Comparison of ENCODE assay signal across 10 cellular contexts in the genomic region with DNA sequence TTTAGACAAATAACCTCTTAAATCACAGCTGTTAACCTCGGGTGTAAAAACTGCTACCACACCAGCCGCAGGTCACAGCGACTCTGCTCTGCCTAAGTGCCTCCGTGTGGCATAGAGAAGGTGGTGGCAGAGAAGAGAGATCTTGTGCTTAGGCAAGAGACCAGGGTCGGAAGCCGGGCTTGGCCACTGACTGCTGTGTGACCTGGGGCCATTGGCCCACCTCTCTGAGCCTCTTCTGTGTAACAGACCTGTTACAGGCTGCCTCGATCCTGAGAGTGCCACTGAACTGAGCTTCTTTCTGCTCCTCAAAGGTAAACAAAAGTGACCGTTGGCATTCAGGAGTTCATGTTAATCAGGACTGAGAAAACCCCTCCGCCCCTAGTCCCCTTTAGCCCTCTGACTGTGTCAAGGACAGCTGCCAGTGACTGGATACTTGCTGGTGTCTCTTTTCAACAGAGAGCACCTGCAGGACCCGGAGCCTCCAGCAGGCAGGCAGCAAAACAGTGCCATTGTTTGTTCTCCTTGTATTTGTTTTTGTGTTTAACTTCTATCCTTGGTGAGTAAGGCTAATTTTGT. TPM values are rescaled to one million over a fixed set of nuclear protein-coding genes. Genes with fewer than 3 reads are reported as not detected.
DNase-seq lines count a peak whose midpoint lies in the region; ATAC-seq and TF ChIP-seq lines count a peak whose summit lies in the region.
"Had no signal": no experiment of that assay in that cellular context is flagged by ENCODE, and none has a peak within 500 bp of the region (broad histone marks: within the 10 kb centered on the region; RNA-seq: fewer than 3 reads in every experiment).

No MANE protein-coding gene starts in this region.

- DNase-seq in GM23338 (ENCODE audit: low spot score) (peak; percentile 25), WTC11 (ENCODE audit: low spot score) (no peak), left kidney (ENCODE audit: low read depth, low spot score) (peak; percentile 57), Caco-2 (no peak), foreskin fibroblast (no peak)
- no peak for DNase-seq in activated T-helper 2 cell treated with anti-CD3 and anti-CD28 coated beads, Interferon-gamma antibody, Interleukin-2, Interleukin-4, amounts not matched to agents 10 μg/mL and 5 μg/mL and 100 μg/mL, durations not matched to agents 14 hours and 24 hours and 36 hours (ENCODE audit: low spot score)
- DNase-seq: activated CD4-positive, alpha-beta T cell treated with anti-CD3 and anti-CD28 coated beads for 1 hour; NCI-H82 had no signal

- H4K20me1 ChIP-seq in GM23338 (replicated peaks; ENCODE audit: insufficient read depth), result peaks cover 12% of the 10 kb centered on the region; the same call in 1 of the 2 replicates

- H3K36me3 Mint-ChIP-seq in GM23338 (ENCODE audit: low read depth) (no peaks in the 10 kb centered on the region), WTC11 (no peaks in the 10 kb centered on the region), Caco-2 (ENCODE audit: insufficient read depth, unreplicated experiment) (peaks cover 22% of the 10 kb centered on the region)
- no peaks in the 10 kb centered on the region for H3K36me3 Mint-ChIP-seq in activated T-helper 2 cell treated with anti-CD3 and anti-CD28 coated beads, Interferon-gamma antibody, Interleukin-2, Interleukin-4, amounts not matched to agents 10 μg/mL and 5 μg/mL and 100 μg/mL, durations not matched to agents 14 hours and 24 hours and 36 hours (ENCODE audit: low read depth)

- BruUV-seq in Caco-2 (replicated peaks; lab: Mats Ljungman, UMichigan), result no TSS peak

- no peak overlapping the region for H2AFZ ChIP-seq in GM23338

- H3F3A ChIP-seq in GM23338 (replicated peaks; ENCODE audit: low read depth), result no peaks in the 10 kb centered on the region

- POLR2A ChIA-PET in WTC11 (lab: Charles Lee) (interaction anchor here (1.1 kb wide), 1 partner anchor 20 kb away, joined by 3 read pairs; no protein-coding TSS in a partner anchor), Caco-2 (lab: Charles Lee) (no interaction called here)

- H3K4me3 Mint-ChIP-seq in GM23338 (no peak overlapping the region), WTC11 (no peak overlapping the region), Caco-2 (ENCODE audit: unreplicated experiment) (no peak overlapping the region)
- no peak overlapping the region for H3K4me3 Mint-ChIP-seq in activated T-helper 2 cell treated with anti-CD3 and anti-CD28 coated beads, Interferon-gamma antibody, Interleukin-2, Interleukin-4, amounts not matched to agents 10 μg/mL and 5 μg/mL and 100 μg/mL, durations not matched to agents 14 hours and 24 hours and 36 hours (ENCODE audit: low read depth)

- peaks cover 10% of the 10 kb centered on the region for H3K4me1 ChIP-seq in GM23338 (ENCODE audit: insufficient read depth)
- peaks cover 76% of the 10 kb centered on the region for H3K4me1 ChIP-seq in stomach smooth muscle (ENCODE audit: control insufficient read depth, insufficient read depth, low read length)
- peaks cover 19% of the 10 kb centered on the region for H3K4me1 ChIP-seq in Caco-2

- H3K27me3 ChIP-seq in GM23338 (ENCODE audit: insufficient read depth) (no peaks in the 10 kb centered on the region), stomach smooth muscle (ENCODE audit: control insufficient read depth in 1 of 2, insufficient read depth in 2 of 2, low read length in 2 of 2) (no peaks in the 10 kb centered on the region), Caco-2 (replicated peaks; ENCODE audit: control insufficient read depth, insufficient read depth, low read length) (no peaks in the 10 kb centered on the region)

- no peaks in the 10 kb centered on the region for H3K9me2 ChIP-seq in GM23338 (ENCODE audit: insufficient read depth)

- H3K4me3 ChIP-seq in GM23338 (no peak overlapping the region), stomach smooth muscle (ENCODE audit: low read length in 2 of 2) (no peak overlapping the region), Caco-2 (ENCODE audit: low read depth, low read length) (no peak overlapping the region), foreskin fibroblast (ENCODE audit: low read depth in 1 of 2, low read length in 2 of 2) (no peak overlapping the region)
- H3K4me3 ChIP-seq: SK-N-MC had no signal

- H3K9me3 ChIP-seq in stomach smooth muscle (ENCODE audit: control insufficient read depth in 2 of 2, low read length in 2 of 2), result no peaks in the 10 kb centered on the region
- H3K9me3 ChIP-seq in Caco-2, result no peaks in the 10 kb centered on the region

- no peak overlapping the region for H3K9ac ChIP-seq in stomach smooth muscle (ENCODE audit: low read length in 2 of 2)

- TF ChIP-seq CTCF in GM23338 (conservative IDR thresholded peaks at IDR 0.05; ENCODE audit: low read depth in 2 of 2) (no peak), WTC11 (IDR thresholded peaks at IDR 0.05) (no peak), Caco-2 (IDR thresholded peaks at IDR 0.05; ENCODE audit: insufficient read depth in 1 of 2, low read depth in 1 of 2, low read length in 1 of 2, severe bottlenecking in 1 of 2, unreplicated experiment in 1 of 2) (peak in 1 of 2 experiments; percentile 9), foreskin fibroblast (IDR thresholded peaks at IDR 0.05; ENCODE audit: low read depth, low read length) (no peak)

- H3K36me3 ChIP-seq in GM23338 (ENCODE audit: insufficient read depth) (no peaks in the 10 kb centered on the region), stomach smooth muscle (ENCODE audit: control insufficient read depth in 2 of 2, insufficient read depth in 2 of 2, low read length in 2 of 2) (no peaks in the 10 kb centered on the region), Caco-2 (ENCODE audit: control insufficient read depth, insufficient read depth, low read length) (no peaks in the 10 kb centered on the region; the same call in 1 of the 2 replicates)

- H3K4me2 ChIP-seq in GM23338, result no peak overlapping the region

- ATAC-seq in GM23338 (peak; percentile 25), WTC11 (peak; percentile 48; the same call in 1 of the 2 replicates)

- H3K27ac ChIP-seq in GM23338 (ENCODE audit: low read depth) (no peak overlapping the region), stomach smooth muscle (ENCODE audit: low read length) (peak overlapping the region; percentile 73)
- H3K27ac ChIP-seq: SK-N-MC had no signal

- H3K4me1 Mint-ChIP-seq in GM23338, result peaks cover 73% of the 10 kb centered on the region
- peaks cover 76% of the 10 kb centered on the region for H3K4me1 Mint-ChIP-seq in WTC11
- H3K4me1 Mint-ChIP-seq in Caco-2 (ENCODE audit: low read depth, unreplicated experiment), result peaks cover 18% of the 10 kb centered on the region
- peaks cover 10% of the 10 kb centered on the region for H3K4me1 Mint-ChIP-seq in activated T-helper 2 cell treated with anti-CD3 and anti-CD28 coated beads, Interferon-gamma antibody, Interleukin-2, Interleukin-4, amounts not matched to agents 10 μg/mL and 5 μg/mL and 100 μg/mL, durations not matched to agents 14 hours and 24 hours and 36 hours (ENCODE audit: low read depth)

- intact Hi-C loops in Caco-2 (cut with micrococcal nuclease; ENCODE audit: unreplicated experiment), result no loop called here
- intact Hi-C loops in activated T-helper 2 cell treated with anti-CD3 and anti-CD28 coated beads, Interferon-gamma antibody, Interleukin-2, Interleukin-4, amounts not matched to agents 10 μg/mL and 5 μg/mL and 100 μg/mL, durations not matched to agents 14 hours and 24 hours and 36 hours (cut with micrococcal nuclease), result no loop called here

- peak overlapping the region; percentile 40; the same call in 1 of the 2 replicates for H3K27ac Mint-ChIP-seq in GM23338
- H3K27ac Mint-ChIP-seq in WTC11, result peak overlapping the region; percentile 36; the same call in 1 of the 2 replicates
- H3K27ac Mint-ChIP-seq in Caco-2 (ENCODE audit: unreplicated experiment), result no peak overlapping the region
- no peak overlapping the region for H3K27ac Mint-ChIP-seq in activated T-helper 2 cell treated with anti-CD3 and anti-CD28 coated beads, Interferon-gamma antibody, Interleukin-2, Interleukin-4, amounts not matched to agents 10 μg/mL and 5 μg/mL and 100 μg/mL, durations not matched to agents 14 hours and 24 hours and 36 hours

- H3K27me3 Mint-ChIP-seq in GM23338 (ENCODE audit: insufficient read depth, low read depth, poor library complexity), result peaks cover 12% of the 10 kb centered on the region
- H3K27me3 Mint-ChIP-seq in WTC11 (ENCODE audit: low read depth), result no peaks in the 10 kb centered on the region
- H3K27me3 Mint-ChIP-seq in Caco-2 (ENCODE audit: insufficient read depth, unreplicated experiment), result no peaks in the 10 kb centered on the region
- no peaks in the 10 kb centered on the region for H3K27me3 Mint-ChIP-seq in activated T-helper 2 cell treated with anti-CD3 and anti-CD28 coated beads, Interferon-gamma antibody, Interleukin-2, Interleukin-4, amounts not matched to agents 10 μg/mL and 5 μg/mL and 100 μg/mL, durations not matched to agents 14 hours and 24 hours and 36 hours (ENCODE audit: low read depth)

- H3K79me2 ChIP-seq in GM23338 (replicated peaks; ENCODE audit: insufficient read depth), result peaks cover 95% of the 10 kb centered on the region

- CTCF ChIA-PET in WTC11 (lab: Charles Lee), result interaction anchor here (0.9 to 3.5 kb wide), 7 partner anchors 10 to 90 kb away, joined by 3 to 12 read pairs (median 4); no protein-coding TSS in a partner anchor
- CTCF ChIA-PET in Caco-2 (lab: Charles Lee), result interaction anchor here (0.6 to 0.7 kb wide), 2 partner anchors 92 to 132 kb away, joined by 3 to 4 read pairs; no protein-coding TSS in a partner anchor

- H3K9me3 Mint-ChIP-seq in GM23338 (no peaks in the 10 kb centered on the region; the same call in 2 of the 3 replicates), WTC11 (no peaks in the 10 kb centered on the region), Caco-2 (ENCODE audit: unreplicated experiment) (no peaks in the 10 kb centered on the region)
- H3K9me3 Mint-ChIP-seq in activated T-helper 2 cell treated with anti-CD3 and anti-CD28 coated beads, Interferon-gamma antibody, Interleukin-2, Interleukin-4, amounts not matched to agents 10 μg/mL and 5 μg/mL and 100 μg/mL, durations not matched to agents 14 hours and 24 hours and 36 hours, result no peaks in the 10 kb centered on the region

TF ChIP-seq in GM23338, 12 proteins besides CTCF, POLR2A, EP300 and RAD21 (continues in another document):
- TF ChIP-seq STAT1 (IDR thresholded peaks at IDR 0.05; ENCODE audit: unreplicated experiment) (no peak), NANOG (IDR thresholded peaks at IDR 0.05; ENCODE audit: borderline replicate concordance) (no peak)

TF ChIP-seq in WTC11, 78 proteins besides CTCF, POLR2A, EP300 and RAD21 (continues in another document):
- TF ChIP-seq ZNF232 (CRISPR knock-in tag; IDR thresholded peaks at IDR 0.05), result no peak
- TF ChIP-seq, protein P1, sequence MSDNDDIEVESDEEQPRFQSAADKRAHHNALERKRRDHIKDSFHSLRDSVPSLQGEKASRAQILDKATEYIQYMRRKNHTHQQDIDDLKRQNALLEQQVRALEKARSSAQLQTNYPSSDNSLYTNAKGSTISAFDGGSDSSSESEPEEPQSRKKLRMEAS (CRISPR knock-in tag; IDR thresholded peaks at IDR 0.05), result no peak

RNA-seq across cellular contexts. Expression of a gene that starts 36.5 kb away (rescaled TPM):
- total RNA-seq in GM23338 (2014; rRNA removed; shearing (Covaris generic)), result 25.9 and 30.9 TPM in 2 replicates
- polyA plus RNA-seq in GM23338 (2016; fragmentation: Nextera tagmentation; extraction: Ambion mirVana), result 9.2 and 9.4 TPM in 2 replicates
- 34.3 to 44.4 TPM (median 35.2 TPM) in 3 replicates for total RNA-seq in WTC11 (2021)
- total RNA-seq in Caco-2 (2022), result 42.3 and 43.7 TPM in 2 replicates
- 79.2 and 80.4 TPM in 2 replicates for total RNA-seq in activated T-helper 2 cell treated with anti-CD3 and anti-CD28 coated beads, Interferon-gamma antibody, Interleukin-2, Interleukin-4, amounts not matched to agents 10 μg/mL and 5 μg/mL and 100 μg/mL, durations not matched to agents 14 hours and 24 hours and 36 hours

Comparison
In these comparisons a context has a peak if more than half of its experiments do, and no peak if none do; other contexts are left out.
1. DNase-seq: peak in GM23338 (single experiment) and left kidney (single experiment); none in WTC11 (single experiment), Caco-2 (0 of 2), foreskin fibroblast (0 of 2) and activated T-helper 2 cell treated with anti-CD3 and anti-CD28 coated beads, Interferon-gamma antibody, Interleukin-2, Interleukin-4, amounts not matched to agents 10 μg/mL and 5 μg/mL and 100 μg/mL, durations not matched to agents 14 hours and 24 hours and 36 hours (single experiment).
2. H3K27ac Mint-ChIP-seq: peak in GM23338 (single experiment) and WTC11 (single experiment); none in Caco-2 (single experiment) and activated T-helper 2 cell treated with anti-CD3 and anti-CD28 coated beads, Interferon-gamma antibody, Interleukin-2, Interleukin-4, amounts not matched to agents 10 μg/mL and 5 μg/mL and 100 μg/mL, durations not matched to agents 14 hours and 24 hours and 36 hours (single experiment).